Comparison of ENCODE assay signal across 10 cellular contexts in genomic region chrX:119826399-119826959, GRCh38. TPM values are rescaled to one million over a fixed set of nuclear protein-coding genes. Genes with fewer than 3 reads are reported as not detected.
DNase-seq lines count a peak whose midpoint lies in the region; ATAC-seq, FAIRE-seq and TF ChIP-seq lines count a peak whose summit lies in the region.
"Had no signal": no experiment of that assay in that cellular context is flagged by ENCODE, and none has a peak within 500 bp of the region (broad histone marks: within the 10 kb centered on the region; RNA-seq: fewer than 3 reads in every experiment).

No MANE protein-coding gene starts in this region.

- H3K36me3 ChIP-seq in mammary epithelial cell (ENCODE audit: insufficient read depth, low read length) (no peaks in the 10 kb centered on the region), small intestine (ENCODE audit: control insufficient read depth in 2 of 2, insufficient read depth in 2 of 2, low read length in 2 of 2) (no peaks in the 10 kb centered on the region)

- no peak overlapping the region for H3K4me3 Mint-ChIP-seq in activated CD4-positive, alpha-beta T cell treated with anti-CD3 and anti-CD28 coated beads for 36 hours
- H3K4me3 Mint-ChIP-seq: neural crest cell had no signal

- BruUV-seq in mammary epithelial cell (replicated peaks; lab: Mats Ljungman, UMichigan) = no TSS peak

- H3K4me1 ChIP-seq in mammary epithelial cell (ENCODE audit: insufficient read depth, low read length) (no peaks in the 10 kb centered on the region), small intestine (ENCODE audit: control insufficient read depth in 2 of 2, insufficient read depth in 1 of 2, low read depth in 1 of 2, low read length in 1 of 2) (no peaks in the 10 kb centered on the region)

- no peak overlapping the region for H3K9ac ChIP-seq in mammary epithelial cell (ENCODE audit: insufficient read depth, low read length)

- H4K20me1 ChIP-seq in mammary epithelial cell (ENCODE audit: insufficient read depth, low read length) = no peaks in the 10 kb centered on the region

- dilution Hi-C loops in mammary epithelial cell (cut with HindIII; ENCODE audit: low sequenced_read_pairs) = no loop called here

- POLR2A ChIA-PET in activated CD4-positive, alpha-beta T cell treated with anti-CD3 and anti-CD28 coated beads for 36 hours (lab: Charles Lee) = interaction anchor here (0.6 to 1.2 kb wide), 3 partner anchors 35 to 520 kb away, joined by 3 to 4 read pairs (median 3); partner anchors contain the start of genes NDUFA1, RNF113A and RPL39

- intact Hi-C loops in activated CD4-positive, alpha-beta T cell treated with anti-CD3 and anti-CD28 coated beads for 36 hours (cut with DNase I, micrococcal nuclease) = loop anchor here (5.0 kb wide), 1 partner anchor 34 kb away; the partner anchor contains the start of gene RPL39 (in 2 of the 2)
- intact Hi-C loops in mammary epithelial cell (cut with micrococcal nuclease) = no loop called here

- in situ Hi-C loops in mammary epithelial cell (cut with MboI; ENCODE audit: low sequenced_read_pairs in 2 of 2) = no loop called here

- H3K79me2 ChIP-seq in mammary epithelial cell (ENCODE audit: insufficient read depth, low read length) = no peaks in the 10 kb centered on the region

- H3K36me3 Mint-ChIP-seq in activated CD4-positive, alpha-beta T cell treated with anti-CD3 and anti-CD28 coated beads for 36 hours (ENCODE audit: low read depth) = peaks cover 22% of the 10 kb centered on the region

- DNase-seq in activated CD4-positive, alpha-beta T cell treated with anti-CD3 and anti-CD28 coated beads for 36 hours = peak; percentile 24
- no peak for DNase-seq in activated CD4-positive, alpha-beta T cell treated with anti-CD3 and anti-CD28 coated beads, Interleukin-2, amount 50 U/mL, for 48 hours
- DNase-seq in mammary epithelial cell (peak; percentile 10), small intestine (peak; percentile 9), NCI-H510A treated with DMSO at 0.1 percent for 48 hours (lab: John Stamatoyannopoulos, UW) (no peak)
- DNase-seq in activated CD4-positive, CD25-positive, alpha-beta regulatory T cell treated with anti-CD3 and anti-CD28 coated beads, Interleukin-2, amount 50 U/mL, for 72 hours = no peak
- DNase-seq: NCI-H1092 treated with DMSO at 0.1 percent for 48 hours had no signal

- TF ChIP-seq CTCF in mammary epithelial cell (conservative IDR thresholded peaks at IDR 0.05 in 1 of 2, IDR thresholded peaks at IDR 0.05 in 1 of 2; ENCODE audit: extremely low read depth in 1 of 2, insufficient read depth in 1 of 2, low read depth in 1 of 2, low read length in 2 of 2) = no peak

- CTCF ChIA-PET in activated CD4-positive, alpha-beta T cell treated with anti-CD3 and anti-CD28 coated beads for 36 hours (lab: Charles Lee) = interaction anchor here (0.5 kb wide), 1 partner anchor 35 kb away, joined by 3 read pairs; the partner anchor contains the start of gene RPL39
- CTCF ChIA-PET in mammary epithelial cell (lab: Charles Lee; ENCODE audit: low non-redundant PET) = no interaction called here

- no peaks in the 10 kb centered on the region for H3K9me3 ChIP-seq in mammary epithelial cell (replicated peaks; ENCODE audit: insufficient read depth, low read length)
- H3K9me3 ChIP-seq in small intestine (ENCODE audit: control insufficient read depth, low read depth) = no peaks in the 10 kb centered on the region

- H3K4me2 ChIP-seq in mammary epithelial cell (ENCODE audit: insufficient read depth, low read depth, low read length) = no peak overlapping the region

- H3K4me1 Mint-ChIP-seq in activated CD4-positive, alpha-beta T cell treated with anti-CD3 and anti-CD28 coated beads for 36 hours = peaks cover 17% of the 10 kb centered on the region

- H3K27ac ChIP-seq in mammary epithelial cell (ENCODE audit: insufficient read depth, low read depth, low read length) (no peak overlapping the region), small intestine (ENCODE audit: low read depth in 1 of 2, low read length in 1 of 2) (no peak overlapping the region)
- H3K27ac ChIP-seq: VCaP had no signal

- no peak overlapping the region for H2AFZ ChIP-seq in mammary epithelial cell (ENCODE audit: low read depth, low read length)

- peak overlapping the region; percentile 19 for H3K27ac Mint-ChIP-seq in activated CD4-positive, alpha-beta T cell treated with anti-CD3 and anti-CD28 coated beads for 36 hours

- no peaks in the 10 kb centered on the region for H3K27me3 Mint-ChIP-seq in activated CD4-positive, alpha-beta T cell treated with anti-CD3 and anti-CD28 coated beads for 36 hours

- no peak for FAIRE-seq in small intestine (lab: Jason Lieb, UNC)
- FAIRE-seq: A204.1 had no signal

- H3K27me3 ChIP-seq in mammary epithelial cell (ENCODE audit: insufficient read depth, low read length) (no peaks in the 10 kb centered on the region), small intestine (ENCODE audit: control insufficient read depth in 2 of 2, insufficient read depth in 2 of 2, low read length in 2 of 2) (no peaks in the 10 kb centered on the region)

- peak; percentile 77 for ATAC-seq in activated CD4-positive, alpha-beta T cell treated with anti-CD3 and anti-CD28 coated beads for 36 hours

- H3K4me3 ChIP-seq in mammary epithelial cell (replicated peaks in 1 of 3; ENCODE audit: insufficient read depth in 1 of 3, low read depth in 2 of 3, low read length in 3 of 3) (no peak overlapping the region), small intestine (ENCODE audit: low read depth in 1 of 2, low read length in 2 of 2) (no peak overlapping the region)

- H3K9me3 Mint-ChIP-seq in activated CD4-positive, alpha-beta T cell treated with anti-CD3 and anti-CD28 coated beads for 36 hours (ENCODE audit: low read depth) = no peaks in the 10 kb centered on the region

- WGBS in mammary epithelial cell (ENCODE audit: low coverage, missing lambda C conversion rate) = 61% methylated on average over 7 of the region's 7 CpGs
- 54 to 66% (median 57%) methylated on average over 7 of the region's 7 CpGs for WGBS in small intestine, 3 donors

RNA-seq across cellular contexts. Expression of gene UPF3B, which starts 26.3 kb away (rescaled TPM):
- 10 to 100 TPM; 18.1 to 21.3 TPM for total RNA-seq in activated CD4-positive, alpha-beta T cell treated with anti-CD3 and anti-CD28 coated beads for 36 hours
- total RNA-seq in mammary epithelial cell = 1 to 10 TPM; 1.0 to 10.0 TPM
- polyA plus RNA-seq in mammary epithelial cell (5.6 TPM), small intestine (10 to 100 TPM; 13.0 to 22.1 (median 16.2) TPM)
- polyA minus RNA-seq in mammary epithelial cell = not detected

RNA-seq across cellular contexts. Expression of gene RPL39, which starts 35.0 kb away (rescaled TPM):
- total RNA-seq in activated CD4-positive, alpha-beta T cell treated with anti-CD3 and anti-CD28 coated beads for 36 hours = 1,000 to 10,000 TPM; 1,382 to 2,556 TPM
- total RNA-seq in mammary epithelial cell = 1,000 to 10,000 TPM; 1,137 to 1,408 TPM
- polyA plus RNA-seq in mammary epithelial cell (2,619 TPM), small intestine (1,000 to 10,000 TPM; 3,763 to 8,743 (median 6,656) TPM)
- 71.0 TPM for polyA minus RNA-seq in mammary epithelial cell

RNA-seq across cellular contexts. Expression of gene RNF113A, which starts 45.1 kb away (rescaled TPM):
- total RNA-seq in activated CD4-positive, alpha-beta T cell treated with anti-CD3 and anti-CD28 coated beads for 36 hours = 10 to 100 TPM; 26.9 to 29.9 TPM
- total RNA-seq in mammary epithelial cell = 10 to 100 TPM; 10.5 to 15.2 TPM
- polyA plus RNA-seq in mammary epithelial cell (15.0 TPM), small intestine (10 to 100 TPM; 17.5 to 27.5 (median 23.2) TPM)
- polyA minus RNA-seq in mammary epithelial cell = 12.1 TPM

RNA-seq across cellular contexts. Expression of gene NDUFA1, which starts 45.2 kb away (rescaled TPM):
- total RNA-seq in activated CD4-positive, alpha-beta T cell treated with anti-CD3 and anti-CD28 coated beads for 36 hours = 100 to 1,000 TPM in 1 of 2 experiments, 10 to 100 TPM in 1; 37.6 to 101 TPM
- 10 to 100 TPM; 28.3 to 82.0 TPM for total RNA-seq in mammary epithelial cell
- polyA plus RNA-seq in mammary epithelial cell = 93.3 TPM
- 19.6 TPM for polyA minus RNA-seq in mammary epithelial cell
- polyA plus RNA-seq in small intestine = 100 to 1,000 TPM; 175 to 420 (median 292) TPM

Comparison
In these comparisons a context has a peak if more than half of its experiments do, and no peak if none do; other contexts are left out.
1. DNase-seq: peak in activated CD4-positive, alpha-beta T cell treated with anti-CD3 and anti-CD28 coated beads for 36 hours (single experiment), mammary epithelial cell (single experiment) and small intestine (single experiment); none in activated CD4-positive, alpha-beta T cell treated with anti-CD3 and anti-CD28 coated beads, Interleukin-2, amount 50 U/mL, for 48 hours (0 of 2), activated CD4-positive, CD25-positive, alpha-beta regulatory T cell treated with anti-CD3 and anti-CD28 coated beads, Interleukin-2, amount 50 U/mL, for 72 hours (single experiment) and NCI-H510A treated with DMSO at 0.1 percent for 48 hours (single experiment).